In the genomic region with DNA sequence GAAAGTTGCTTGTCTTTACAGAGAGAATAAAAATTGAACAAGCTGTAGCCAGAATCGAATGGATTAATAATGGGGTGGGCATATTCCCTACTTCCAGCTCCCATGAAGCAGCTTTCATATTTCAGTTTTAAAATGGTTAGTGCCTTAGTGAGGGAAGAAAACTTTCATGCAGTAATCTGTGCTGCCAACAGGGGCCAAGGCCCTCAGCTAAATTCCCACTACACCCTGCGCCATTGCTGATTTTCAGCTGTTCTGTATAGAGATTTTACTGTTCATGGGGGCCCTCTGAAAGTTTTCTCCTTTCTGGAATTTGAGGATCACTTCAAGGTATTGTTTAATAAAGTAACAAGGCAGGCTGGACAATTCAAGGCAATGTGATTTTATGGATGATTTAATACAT, we compare ENCODE assay signal across 13 cellular contexts. TPM values are rescaled to one million over a fixed set of nuclear protein-coding genes. Genes with fewer than 3 reads are reported as not detected.
DNase-seq lines count a peak whose midpoint lies in the region; ATAC-seq, FAIRE-seq and TF ChIP-seq lines count a peak whose summit lies in the region.
"Had no signal": no experiment of that assay in that cellular context is flagged by ENCODE, and none has a peak within 500 bp of the region (broad histone marks: within the 10 kb centered on the region; RNA-seq: fewer than 3 reads in every experiment).

No MANE protein-coding gene starts in this region.

- no peak overlapping the region for H3K18ac ChIP-seq in H9 (ENCODE audit: insufficient read length, low read depth, low read length)

- no peaks in the 10 kb centered on the region for H3K9me3 Mint-ChIP-seq in H9
- H3K9me3 Mint-ChIP-seq: memory B cell had no signal

- SMC1A ChIA-PET in GM12878 (lab: Charles Lee; ENCODE audit: uncharacterized antibody, unreplicated experiment): interaction anchor here (0.6 to 1.2 kb wide), 4 partner anchors 9 to 793 kb away, joined by 3 to 6 read pairs (median 3); no protein-coding TSS in a partner anchor

- H3K23me2 ChIP-seq in H9 (ENCODE audit: insufficient read length, low read depth, low read length, poor library complexity, severe bottlenecking): no peaks in the 10 kb centered on the region

- H3K27me3 Mint-ChIP-seq in H9 (ENCODE audit: low read depth): no peaks in the 10 kb centered on the region
- H3K27me3 Mint-ChIP-seq: memory B cell had no signal

- TF ChIP-seq CTCF in GM12873 (IDR thresholded peaks at IDR 0.05; ENCODE audit: insufficient read depth, low read depth, low read length, missing control alignments) (peak; percentile 33), GM12878 (IDR thresholded peaks at IDR 0.05 in 2 of 3, conservative IDR thresholded peaks at IDR 0.05 in 1 of 3; ENCODE audit: control insufficient read depth in 2 of 3, extremely low read depth in 1 of 3, insufficient read depth in 1 of 3, low read depth in 3 of 3, low read length in 3 of 3) (peak in 1 of 3 experiments; percentile 20; a peak in 1 of 6 replicates), kidney epithelial cell (IDR thresholded peaks at IDR 0.05; ENCODE audit: insufficient read depth, low read length, poor library complexity, severe bottlenecking) (peak; percentile 21), H9 (conservative IDR thresholded peaks at IDR 0.05) (no peak; the same call in 1 of the 3 replicates)

- H3K56ac ChIP-seq in H9 (ENCODE audit: insufficient read length, low read depth, low read length): no peak overlapping the region

- ATAC-seq in GM12878: peak; percentile 63

- intact Hi-C loops in GM12878 (cut with micrococcal nuclease; ENCODE audit: unreplicated experiment): no loop called here

- TF ChIP-seq RAD21 in GM12878 (IDR thresholded peaks at IDR 0.05; ENCODE audit: insufficient read depth, low read depth, low read length): no peak

- no peak overlapping the region for H4K91ac ChIP-seq in H9 (ENCODE audit: insufficient read length, low read depth, low read length)

- H2BK120ac ChIP-seq in H9 (ENCODE audit: low read depth, low read length, poor library complexity, severe bottlenecking): no peak overlapping the region

- H3K27ac ChIP-seq in GM12878 (ENCODE audit: control insufficient read depth, insufficient read depth): no peak overlapping the region
- H3K27ac ChIP-seq in H9 (ENCODE audit: insufficient read length, low read depth, low read length): no peak overlapping the region

- H3K4me2 ChIP-seq in GM12878 (ENCODE audit: control insufficient read depth, insufficient read depth) (no peak overlapping the region), H9 (ENCODE audit: insufficient read depth, insufficient read length, low read length) (no peak overlapping the region)

- no peak overlapping the region for H2BK20ac ChIP-seq in H9 (ENCODE audit: low read depth, low read length, poor library complexity, severe bottlenecking)

- H2BK15ac ChIP-seq in H9 (ENCODE audit: low read depth, low read length): no peak overlapping the region

- H2AFZ ChIP-seq in GM12878 (ENCODE audit: control insufficient read depth, low read depth, low read length) (no peak overlapping the region), H9 (ENCODE audit: low read length) (no peak overlapping the region)

- H3K36me3 Mint-ChIP-seq in H9 (ENCODE audit: insufficient read depth in 1 of 3, low read depth in 3 of 3): no peaks in the 10 kb centered on the region; a peak in 1 of 7 replicates

- H3K79me1 ChIP-seq in H9 (ENCODE audit: insufficient read depth, low read depth, low read length, poor library complexity, severe bottlenecking): no peaks in the 10 kb centered on the region

- DNase-seq in ACHN: peak; percentile 18
- no peak for DNase-seq in GM12878 (ENCODE audit: low read depth, low spot score)
- no peak for DNase-seq in kidney epithelial cell (ENCODE audit: low read depth)
- no peak for DNase-seq in NCI-H2081 (lab: John Stamatoyannopoulos, UW)
- no peak for DNase-seq in H9
- no peak for DNase-seq in NCI-H1694 treated with DMSO at 0.1 percent for 48 hours (lab: John Stamatoyannopoulos, UW)
- no peak for DNase-seq in NCI-H2227 (lab: John Stamatoyannopoulos, UW; ENCODE audit: unreplicated experiment)
- DNase-seq: MM.1S; NCI-H226; stimulated activated CD4-positive, alpha-beta T cell treated with anti-CD3 and anti-CD28 coated beads, Interleukin-4, amount 100 ng/mL, for 1 hour; stomach had no signal

- H3K27me3 ChIP-seq in GM12878 (replicated peaks in 1 of 2; ENCODE audit: control insufficient read depth in 2 of 2, insufficient read depth in 2 of 2, low read length in 1 of 2) (no peaks in the 10 kb centered on the region), kidney epithelial cell (ENCODE audit: control insufficient read depth, insufficient read depth, low read length) (no peaks in the 10 kb centered on the region), H9 (ENCODE audit: insufficient read depth, low read length) (no peaks in the 10 kb centered on the region)
- H3K27me3 ChIP-seq: stomach had no signal

- no peak overlapping the region for H4K8ac ChIP-seq in H9 (replicated peaks; ENCODE audit: insufficient read length, low read depth, low read length)

- POLR2A ChIA-PET in GM12878 (lab: Charles Lee): no interaction called here

- no peak overlapping the region for H2BK5ac ChIP-seq in H9 (ENCODE audit: insufficient read length, low read length)

- no peak for TF ChIP-seq POLR2A in GM12878 (IDR thresholded peaks at IDR 0.05; ENCODE audit: low read depth, low read length)

- no TSS peak for BruUV-seq in GM12878 (replicated peaks; lab: Mats Ljungman, UMichigan)

- peaks cover 9% of the 10 kb centered on the region in 2 experiments for H3K4me1 Mint-ChIP-seq in H9

- no peak overlapping the region for H3K4me3 Mint-ChIP-seq in H9
- H3K4me3 Mint-ChIP-seq: memory B cell had no signal

- no peak overlapping the region for H4K5ac ChIP-seq in H9 (ENCODE audit: insufficient read length, low read depth, low read length)

- H3K23ac ChIP-seq in H9 (ENCODE audit: insufficient read length, low read depth, low read length): no peak overlapping the region

- no peak overlapping the region for H3K27ac Mint-ChIP-seq in H9

- H3K4me3 ChIP-seq in GM12878: no peak overlapping the region
- H3K4me3 ChIP-seq in kidney epithelial cell (ENCODE audit: low read depth, low read length): no peak overlapping the region
- H3K4me3 ChIP-seq: stomach had no signal

- H3K14ac ChIP-seq in H9 (ENCODE audit: insufficient read depth, low read length): no peak overlapping the region

- H3K36me3 ChIP-seq in GM12878 (ENCODE audit: control insufficient read depth in 2 of 2, insufficient read depth in 2 of 2, low read length in 1 of 2) (no peaks in the 10 kb centered on the region), kidney epithelial cell (ENCODE audit: control insufficient read depth, insufficient read depth, low read length) (no peaks in the 10 kb centered on the region)

- H4K20me1 ChIP-seq in GM12878 (ENCODE audit: control insufficient read depth, insufficient read depth) (no peaks in the 10 kb centered on the region), H9 (ENCODE audit: control insufficient read depth, insufficient read depth, insufficient read length) (no peaks in the 10 kb centered on the region)

- no peak overlapping the region for H2AK5ac ChIP-seq in H9 (ENCODE audit: insufficient read length, low read length)

- H3K4ac ChIP-seq in H9 (ENCODE audit: low read depth, low read length): no peak overlapping the region

- H3K79me2 ChIP-seq in GM12878 (ENCODE audit: control insufficient read depth, insufficient read depth, low read length) (no peaks in the 10 kb centered on the region), H9 (ENCODE audit: insufficient read depth, low read length) (no peaks in the 10 kb centered on the region)

- CTCF ChIA-PET in GM12878 (lab: Yijun Ruan, JAX): interaction anchor here (4.1 kb wide), 1 partner anchor 106 kb away, joined by 17 read pairs; no protein-coding TSS in a partner anchor

- no peaks in the 10 kb centered on the region for H3K4me1 ChIP-seq in GM12878 (ENCODE audit: control insufficient read depth, insufficient read depth, low read length)
- no peaks in the 10 kb centered on the region for H3K4me1 ChIP-seq in H9 (ENCODE audit: insufficient read depth, low read length)

- RAD21 ChIA-PET in GM12878 (lab: Charles Lee; ENCODE audit: unreplicated experiment): no interaction called here

- no peak for FAIRE-seq in GM12878 (lab: Jason Lieb, UNC)

- no peak overlapping the region for H3T11ph ChIP-seq in H9 (ENCODE audit: low read length)

- TF ChIP-seq EP300 in GM12878 (IDR thresholded peaks at IDR 0.05; ENCODE audit: borderline replicate concordance in 1 of 2, control insufficient read depth in 1 of 2, low read depth in 2 of 2, low read length in 2 of 2): no peak

- 97% methylated on average over 2 of the region's 2 CpGs for WGBS in GM12878 (ENCODE audit: insufficient coverage, insufficient replicate concordance, low lambda C conversion rate, missing lambda C conversion rate)
- WGBS in H9 (ENCODE audit: extremely low coverage, insufficient read length, low lambda C conversion rate): no CpG with 5 or more reads among the region's 2 CpGs

- H3K9ac ChIP-seq in GM12878 (ENCODE audit: control insufficient read depth, insufficient read depth, low read length) (no peak overlapping the region), H9 (ENCODE audit: extremely low read depth, insufficient read length, low read length) (no peak overlapping the region)

- H2BK12ac ChIP-seq in H9 (ENCODE audit: insufficient read length, low read depth, low read length): no peak overlapping the region

- in situ Hi-C loops in ACHN (cut with HindIII; ENCODE audit: low pct_ligation_motif_present, low pct_unique_long_range_greater_than_20kb, low sequenced_read_pairs) (no loop called here), GM12878 (cut with MboI) (no loop called here)

- H3K9me3 ChIP-seq in GM12878 (replicated peaks; ENCODE audit: control insufficient read depth, insufficient read depth, low read length): no peaks in the 10 kb centered on the region
- H3K9me3 ChIP-seq in H9 (ENCODE audit: control insufficient read depth, low read depth, low read length): no peaks in the 10 kb centered on the region
- H3K9me3 ChIP-seq: stomach had no signal

RNA-seq across cellular contexts. Expression of gene CAST, which starts 58.2 kb away (rescaled TPM):
- 167 and 177 TPM in 2 replicates for total RNA-seq in GM12878 (2013; cell fraction: nucleolus; rRNA removed)
- total RNA-seq in GM12878 (2014; rRNA removed): 47.7 and 57.0 TPM in 2 replicates
- 112 and 113 TPM in 2 replicates for total RNA-seq in GM12878 (2014; rRNA removed; fragmentation: Illumina TruSeq; extraction: Trizol)
- total RNA-seq in GM12878 (2021): 116 and 122 TPM in 2 replicates
- polyA plus RNA-seq in GM12878 (2011; ENCODE audit: low read depth): 30.2 TPM
- 47.5 and 60.9 TPM in 2 replicates for polyA plus RNA-seq in GM12878 (2011; rRNA removed)
- polyA plus RNA-seq in GM12878 (2011; cell fraction: cytosol; rRNA removed): 23.8 and 28.7 TPM in 2 replicates
- polyA plus RNA-seq in GM12878 (2011; cell fraction: nucleus; rRNA removed): 55.4 and 59.6 TPM in 2 replicates
- 37.7 and 51.5 TPM in 2 replicates for polyA plus RNA-seq in GM12878 (2012)
- polyA plus RNA-seq in GM12878 (2014; fragmentation: Illumina TruSeq; extraction: Trizol): 138 and 140 TPM in 2 replicates
- polyA plus RNA-seq in GM12878 (2014; fragmentation: Nextera tagmentation; extraction: Ambion mirVana): 10 to 100 TPM; 31.7 to 40.8 TPM
- polyA plus RNA-seq in GM12878 (2014; rRNA removed): 47.4 and 55.1 TPM in 2 replicates
- polyA plus RNA-seq in GM12878 (2016; fragmentation: Nextera tagmentation; extraction: Ambion mirVana): 10 to 100 TPM; 82.0 to 94.8 TPM
- 28.5 and 37.1 TPM in 2 replicates for polyA minus RNA-seq in GM12878 (2011; rRNA and poly(A)+ RNA removed)
- 24.3 and 25.9 TPM in 2 replicates for polyA minus RNA-seq in GM12878 (2011; cell fraction: cytosol; rRNA and poly(A)+ RNA removed)
- polyA minus RNA-seq in GM12878 (2011; cell fraction: nucleus; rRNA and poly(A)+ RNA removed): 53.8 and 74.5 TPM in 2 replicates
- total RNA-seq in kidney epithelial cell: 155 and 174 TPM in 2 replicates
- total RNA-seq in H9 (2021): 50.3 and 52.3 TPM in 2 replicates
